Comparison of ENCODE assay signal across 28 cellular contexts in genomic region chr10:18223898-18224297, GRCh38.
DNase-seq lines count a peak whose midpoint lies in the region; ATAC-seq, FAIRE-seq and TF ChIP-seq lines count a peak whose summit lies in the region.
"Had no signal": no experiment of that assay in that cellular context is flagged by ENCODE, and none has a peak within 500 bp of the region (broad histone marks: within the 10 kb centered on the region; RNA-seq: fewer than 3 reads in every experiment).

No MANE protein-coding gene starts in this region.

- no peaks in the 10 kb centered on the region for H3F3A ChIP-seq in SK-N-SH (replicated peaks; ENCODE audit: insufficient read depth)
- no peaks in the 10 kb centered on the region for H3F3A ChIP-seq in neural progenitor cell (ENCODE audit: low read depth)

- peaks cover 3% of the 10 kb centered on the region in 2 experiments; a peak in 1 of 4 replicates for H3K4me1 ChIP-seq in SK-N-SH (ENCODE audit: control insufficient read depth in 1 of 2, insufficient read depth in 2 of 2, low read depth in 1 of 2, low read length in 1 of 2)
- peaks cover 9% of the 10 kb centered on the region for H3K4me1 ChIP-seq in neural progenitor cell
- H3K4me1 ChIP-seq in uterus = no peaks in the 10 kb centered on the region
- H3K4me1 ChIP-seq in heart left ventricle = peaks cover 0 to 5% (median 0%) of the 10 kb centered on the region in 12 donors
- H3K4me1 ChIP-seq: A549, BE2C, BLaER1 had no signal

- H3K27ac Mint-ChIP-seq in neural progenitor cell (no peak overlapping the region), natural killer cell (no peak overlapping the region)
- H3K27ac Mint-ChIP-seq: CD14-positive monocyte; CD4-positive, alpha-beta memory T cell; CD4-positive, CD25-positive, alpha-beta regulatory T cell; CD8-positive, alpha-beta memory T cell had no signal

- TF ChIP-seq EP300 in SK-N-SH (IDR thresholded peaks at IDR 0.05; ENCODE audit: borderline replicate concordance in 1 of 2, low read depth in 1 of 2, low read length in 1 of 2) = no peak

- FAIRE-seq in islet of Langerhans (lab: Jason Lieb, UNC) = peak; percentile 56
- FAIRE-seq: A549, GM12878, GM12892, GM18507 had no signal

- H3K4me3 Mint-ChIP-seq in neural progenitor cell (no peak overlapping the region), natural killer cell (no peak overlapping the region)
- H3K4me3 Mint-ChIP-seq: CD14-positive monocyte; CD4-positive, alpha-beta memory T cell; CD4-positive, CD25-positive, alpha-beta regulatory T cell; CD8-positive, alpha-beta memory T cell had no signal

- H3K27me3 ChIP-seq in SK-N-SH (ENCODE audit: insufficient read depth) (no peaks in the 10 kb centered on the region), neural progenitor cell (no peaks in the 10 kb centered on the region), uterus (no peaks in the 10 kb centered on the region), heart left ventricle (no peaks in the 10 kb centered on the region)
- H3K27me3 ChIP-seq: BE2C, BLaER1 had no signal

- H3K9me3 ChIP-seq in SK-N-SH (no peaks in the 10 kb centered on the region), neural progenitor cell (ENCODE audit: low read depth) (no peaks in the 10 kb centered on the region), uterus (no peaks in the 10 kb centered on the region), heart left ventricle (no peaks in the 10 kb centered on the region)
- H3K9me3 ChIP-seq: A549, BE2C, BLaER1 had no signal

- no peak for TF ChIP-seq RAD21 in SK-N-SH (IDR thresholded peaks at IDR 0.05; ENCODE audit: low read length)

- POLR2A ChIA-PET in SK-N-SH (lab: Yijun Ruan, JAX) = no interaction called here

- H4K20me1 ChIP-seq in SK-N-SH (ENCODE audit: insufficient read depth) (no peaks in the 10 kb centered on the region), neural progenitor cell (ENCODE audit: low read depth) (no peaks in the 10 kb centered on the region)
- H4K20me1 ChIP-seq: BLaER1 had no signal

- no peak overlapping the region for H3K4me3 ChIP-seq in SK-N-SH (ENCODE audit: low read depth in 2 of 2, low read length in 1 of 2)
- H3K4me3 ChIP-seq in neural progenitor cell = no peak overlapping the region
- H3K4me3 ChIP-seq in uterus = no peak overlapping the region
- H3K4me3 ChIP-seq in heart left ventricle = no peak overlapping the region
- H3K4me3 ChIP-seq: A549, BLaER1, GM12878 had no signal

- DNase-seq in SK-N-SH (no peak), neural progenitor cell (ENCODE audit: low spot score) (no peak), uterus (no peak), natural killer cell (no peak), heart left ventricle (no peak)
- DNase-seq: ACHN; BE2C; C1 segment of cervical spinal cord; CD4-positive, alpha-beta memory T cell; CD4-positive, CD25-positive, alpha-beta regulatory T cell; CD8-positive, alpha-beta memory T cell; COR-L47; DMS 273 treated with DMSO at 0.1 percent for 48 hours; DMS153; DMS79; DND-41; EL; GDM1 had no signal

- no peaks in the 10 kb centered on the region for H3K9me2 ChIP-seq in SK-N-SH

- no peak overlapping the region for H3K9ac ChIP-seq in SK-N-SH
- H3K9ac ChIP-seq in neural progenitor cell = no peak overlapping the region
- H3K9ac ChIP-seq: BLaER1 had no signal

- H3K27ac ChIP-seq in SK-N-SH (ENCODE audit: low read depth in 2 of 2, low read length in 1 of 2) = no peak overlapping the region
- no peak overlapping the region for H3K27ac ChIP-seq in neural progenitor cell
- H3K27ac ChIP-seq in uterus = peak overlapping the region; percentile 24 to 69
- H3K27ac ChIP-seq in heart left ventricle = peak overlapping the region in 1 of 12 donors; percentile 33
- H3K27ac ChIP-seq: 22Rv1, A549, BLaER1 had no signal

- H3K36me3 ChIP-seq in SK-N-SH (replicated peaks in 1 of 2; ENCODE audit: control insufficient read depth in 1 of 2, insufficient read depth in 2 of 2, low read length in 1 of 2) (no peaks in the 10 kb centered on the region), neural progenitor cell (no peaks in the 10 kb centered on the region), uterus (no peaks in the 10 kb centered on the region), heart left ventricle (no peaks in the 10 kb centered on the region)
- H3K36me3 ChIP-seq: BE2C, BLaER1 had no signal

- no peak for ATAC-seq in SK-N-SH treated with all-trans-retinoic acid at 6 μM for 48 hours
- no peak for ATAC-seq in natural killer cell
- no peak for ATAC-seq in heart left ventricle
- no peak for ATAC-seq in HG02970 (IDR thresholded peaks at IDR 0.05; ENCODE audit: low FRiP score, unreplicated experiment)
- ATAC-seq: A549, GM12878 had no signal

- intact Hi-C loops in uterus (cut with DNase I; ENCODE audit: low total_unique reads) (no loop called here), natural killer cell (cut with micrococcal nuclease) (no loop called here), heart left ventricle (cut with DNase I) (no loop called here)

- TF ChIP-seq POLR2A in uterus (IDR thresholded peaks at IDR 0.05) = no peak
- no peak for TF ChIP-seq POLR2A in heart left ventricle (IDR thresholded peaks at IDR 0.05)

- H3K9me3 Mint-ChIP-seq in neural progenitor cell (no peaks in the 10 kb centered on the region), natural killer cell (no peaks in the 10 kb centered on the region)
- H3K9me3 Mint-ChIP-seq: CD4-positive, CD25-positive, alpha-beta regulatory T cell had no signal

- CTCF ChIA-PET in SK-N-SH (lab: Yijun Ruan, JAX) = interaction anchor here (1.8 to 2.8 kb wide), 2 partner anchors 7 to 9 kb away, joined by 5 to 11 read pairs; no protein-coding TSS in a partner anchor

- H3K36me3 Mint-ChIP-seq in neural progenitor cell (no peaks in the 10 kb centered on the region), natural killer cell (no peaks in the 10 kb centered on the region)
- H3K36me3 Mint-ChIP-seq: CD14-positive monocyte; CD4-positive, alpha-beta memory T cell; CD4-positive, CD25-positive, alpha-beta regulatory T cell; CD8-positive, alpha-beta memory T cell had no signal

- H3K4me2 ChIP-seq in SK-N-SH (no peak overlapping the region), neural progenitor cell (no peak overlapping the region)
- H3K4me2 ChIP-seq: A549, BLaER1 had no signal

- H3K4me1 Mint-ChIP-seq in neural progenitor cell (peaks cover 6% of the 10 kb centered on the region), natural killer cell (no peaks in the 10 kb centered on the region)
- H3K4me1 Mint-ChIP-seq: CD4-positive, CD25-positive, alpha-beta regulatory T cell; CD8-positive, alpha-beta memory T cell had no signal

- TF ChIP-seq CTCF in SK-N-SH (IDR thresholded peaks at IDR 0.05) (no peak), neural progenitor cell (IDR thresholded peaks at IDR 0.05) (no peak), uterus (IDR thresholded peaks at IDR 0.05) (no peak), natural killer cell (IDR thresholded peaks at IDR 0.05) (no peak), heart left ventricle (IDR thresholded peaks at IDR 0.05) (no peak)

- H2AFZ ChIP-seq in SK-N-SH (ENCODE audit: low read depth) (no peak overlapping the region), neural progenitor cell (replicated peaks) (peak overlapping the region; percentile 68)

- H3K27me3 Mint-ChIP-seq in neural progenitor cell (ENCODE audit: insufficient read depth, low read depth) = peaks cover 10% of the 10 kb centered on the region
- H3K27me3 Mint-ChIP-seq in natural killer cell (ENCODE audit: low read depth in 2 of 2) = peaks cover 0 to 2% of the 10 kb centered on the region in 2 donors
- H3K27me3 Mint-ChIP-seq: CD4-positive, alpha-beta memory T cell had no signal

- 82% methylated on average over 2 of the region's 2 CpGs for WGBS in SK-N-SH (ENCODE audit: low lambda C conversion rate)
- 75 to 86% (median 77%) methylated on average over 2 of the region's 2 CpGs for WGBS in heart left ventricle, 4 donors

- H3K79me2 ChIP-seq in SK-N-SH (ENCODE audit: insufficient read depth) (no peaks in the 10 kb centered on the region), neural progenitor cell (ENCODE audit: low read depth) (no peaks in the 10 kb centered on the region)

TF ChIP-seq in SK-N-SH treated with all-trans-retinoic acid at 6 μM for 48 hours, 23 proteins besides CTCF, POLR2A, EP300 and RAD21 (continues in another document):
- TF ChIP-seq, protein P1, sequence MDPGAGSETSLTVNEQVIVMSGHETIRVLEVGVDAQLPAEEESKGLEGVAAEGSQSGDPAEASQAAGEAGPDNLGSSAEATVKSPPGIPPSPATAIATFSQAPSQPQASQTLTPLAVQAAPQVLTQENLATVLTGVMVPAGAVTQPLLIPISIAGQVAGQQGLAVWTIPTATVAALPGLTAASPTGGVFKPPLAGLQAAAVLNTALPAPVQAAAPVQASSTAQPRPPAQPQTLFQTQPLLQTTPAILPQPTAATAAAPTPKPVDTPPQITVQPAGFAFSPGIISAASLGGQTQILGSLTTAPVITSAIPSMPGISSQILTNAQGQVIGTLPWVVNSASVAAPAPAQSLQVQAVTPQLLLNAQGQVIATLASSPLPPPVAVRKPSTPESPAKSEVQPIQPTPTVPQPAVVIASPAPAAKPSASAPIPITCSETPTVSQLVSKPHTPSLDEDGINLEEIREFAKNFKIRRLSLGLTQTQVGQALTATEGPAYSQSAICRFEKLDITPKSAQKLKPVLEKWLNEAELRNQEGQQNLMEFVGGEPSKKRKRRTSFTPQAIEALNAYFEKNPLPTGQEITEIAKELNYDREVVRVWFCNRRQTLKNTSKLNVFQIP (CRISPR knock-in tag; IDR thresholded peaks at IDR 0.05; ENCODE audit: borderline replicate concordance, low read depth) = no peak; the same call in 1 of the 2 replicates
- TF ChIP-seq GLIS3 (CRISPR knock-in tag; IDR thresholded peaks at IDR 0.05) = no peak

TF ChIP-seq in SK-N-SH, 30 proteins besides CTCF, POLR2A, EP300 and RAD21:
- no peak for TF ChIP-seq NRF1 (IDR thresholded peaks at IDR 0.05; ENCODE audit: low read depth, low read length)
- TF ChIP-seq, protein P2, sequence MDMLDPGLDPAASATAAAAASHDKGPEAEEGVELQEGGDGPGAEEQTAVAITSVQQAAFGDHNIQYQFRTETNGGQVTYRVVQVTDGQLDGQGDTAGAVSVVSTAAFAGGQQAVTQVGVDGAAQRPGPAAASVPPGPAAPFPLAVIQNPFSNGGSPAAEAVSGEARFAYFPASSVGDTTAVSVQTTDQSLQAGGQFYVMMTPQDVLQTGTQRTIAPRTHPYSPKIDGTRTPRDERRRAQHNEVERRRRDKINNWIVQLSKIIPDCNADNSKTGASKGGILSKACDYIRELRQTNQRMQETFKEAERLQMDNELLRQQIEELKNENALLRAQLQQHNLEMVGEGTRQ (IDR thresholded peaks at IDR 0.05; ENCODE audit: borderline replicate concordance, low read depth, low read length) = no peak
TF ChIP-seq in SK-N-SH: peak in this region for 0.

Comparison
In these comparisons a context has a peak if more than half of its experiments do, and no peak if none do; other contexts are left out.
1. H3K27ac ChIP-seq: peak in uterus (2 of 2); none in SK-N-SH (0 of 2) and neural progenitor cell (single experiment).